20 cellular contexts compared by ENCODE assay signal in genomic region chr10:86127274-86127819, GRCh38.
DNase-seq lines count a peak whose midpoint lies in the region; ATAC-seq and TF ChIP-seq lines count a peak whose summit lies in the region.
"Had no signal": no experiment of that assay in that cellular context is flagged by ENCODE, and none has a peak within 500 bp of the region (broad histone marks: within the 10 kb centered on the region; RNA-seq: fewer than 3 reads in every experiment).

No MANE protein-coding gene starts in this region.

- H4K20me1 ChIP-seq in SK-N-SH (ENCODE audit: insufficient read depth) = no peaks in the 10 kb centered on the region
- H4K20me1 ChIP-seq in neural progenitor cell (ENCODE audit: low read depth) = no peaks in the 10 kb centered on the region
- H4K20me1 ChIP-seq: BLaER1 treated with 17β-estradiol and CSF1 and Interleukin-3, amounts not matched to agents 10 nM and 100 nM had no signal

- H3K27ac Mint-ChIP-seq in endothelial cell (ENCODE audit: unreplicated experiment) (peak overlapping the region; percentile 39), neural progenitor cell (peak overlapping the region; percentile 44)
- H3K27ac Mint-ChIP-seq: CD14-positive monocyte; CD4-positive, alpha-beta T cell; CD8-positive, alpha-beta memory T cell had no signal

- POLR2A ChIA-PET in SK-N-SH (lab: Yijun Ruan, JAX) = no interaction called here

- H3K4me3 Mint-ChIP-seq in endothelial cell (ENCODE audit: unreplicated experiment) (no peak overlapping the region), neural progenitor cell (no peak overlapping the region)
- H3K4me3 Mint-ChIP-seq: CD14-positive monocyte; CD4-positive, alpha-beta T cell; CD8-positive, alpha-beta memory T cell had no signal

- H3K36me3 Mint-ChIP-seq in endothelial cell (ENCODE audit: low read depth, unreplicated experiment) (no peaks in the 10 kb centered on the region), neural progenitor cell (no peaks in the 10 kb centered on the region)
- H3K36me3 Mint-ChIP-seq: CD14-positive monocyte; CD8-positive, alpha-beta memory T cell had no signal

- no peak overlapping the region for H3K4me3 ChIP-seq in SK-N-SH (ENCODE audit: low read depth in 2 of 2, low read length in 1 of 2)
- no peak overlapping the region for H3K4me3 ChIP-seq in neural progenitor cell
- no peak overlapping the region for H3K4me3 ChIP-seq in SJCRH30
- H3K4me3 ChIP-seq: BLaER1 treated with 17β-estradiol and CSF1 and Interleukin-3, amounts not matched to agents 10 nM and 100 nM; GM12878; GM23248 had no signal

- H3K9ac ChIP-seq in SK-N-SH (no peak overlapping the region), neural progenitor cell (no peak overlapping the region)
- H3K9ac ChIP-seq: BLaER1 treated with 17β-estradiol and CSF1 and Interleukin-3, amounts not matched to agents 10 nM and 100 nM; GM23248 had no signal

- no peaks in the 10 kb centered on the region for H3K9me2 ChIP-seq in SK-N-SH

- no peaks in the 10 kb centered on the region for H3K27me3 ChIP-seq in SK-N-SH (ENCODE audit: insufficient read depth)
- H3K27me3 ChIP-seq in neural progenitor cell = no peaks in the 10 kb centered on the region
- no peaks in the 10 kb centered on the region for H3K27me3 ChIP-seq in SJCRH30
- H3K27me3 ChIP-seq: BE2C; BLaER1 treated with 17β-estradiol and CSF1 and Interleukin-3, amounts not matched to agents 10 nM and 100 nM had no signal

- no peaks in the 10 kb centered on the region for H3K36me3 ChIP-seq in SK-N-SH (replicated peaks in 1 of 2; ENCODE audit: control insufficient read depth in 1 of 2, insufficient read depth in 2 of 2, low read length in 1 of 2)
- H3K36me3 ChIP-seq in neural progenitor cell = no peaks in the 10 kb centered on the region
- no peaks in the 10 kb centered on the region for H3K36me3 ChIP-seq in SJCRH30
- H3K36me3 ChIP-seq: BE2C; BLaER1 treated with 17β-estradiol and CSF1 and Interleukin-3, amounts not matched to agents 10 nM and 100 nM had no signal

- no peak for TF ChIP-seq RAD21 in SK-N-SH (IDR thresholded peaks at IDR 0.05; ENCODE audit: low read length)

- H3K4me1 ChIP-seq in SK-N-SH (ENCODE audit: control insufficient read depth in 1 of 2, insufficient read depth in 2 of 2, low read depth in 1 of 2, low read length in 1 of 2) = peaks cover 0 to 17% of the 10 kb centered on the region in 2 experiments; a peak in 2 of 4 replicates
- H3K4me1 ChIP-seq in neural progenitor cell = no peaks in the 10 kb centered on the region
- H3K4me1 ChIP-seq in SJCRH30 = no peaks in the 10 kb centered on the region
- H3K4me1 ChIP-seq: BLaER1 treated with 17β-estradiol and CSF1 and Interleukin-3, amounts not matched to agents 10 nM and 100 nM had no signal

- no peak overlapping the region for H3K4me2 ChIP-seq in SK-N-SH
- H3K4me2 ChIP-seq in neural progenitor cell = no peak overlapping the region
- H3K4me2 ChIP-seq: BLaER1 treated with 17β-estradiol and CSF1 and Interleukin-3, amounts not matched to agents 10 nM and 100 nM had no signal

- H3K79me2 ChIP-seq in SK-N-SH (ENCODE audit: insufficient read depth) = no peaks in the 10 kb centered on the region
- H3K79me2 ChIP-seq in neural progenitor cell (ENCODE audit: low read depth) = no peaks in the 10 kb centered on the region

- no peaks in the 10 kb centered on the region for H3K9me3 Mint-ChIP-seq in endothelial cell (ENCODE audit: unreplicated experiment)
- H3K9me3 Mint-ChIP-seq in neural progenitor cell = peaks cover 5% of the 10 kb centered on the region
- H3K9me3 Mint-ChIP-seq: CD4-positive, alpha-beta T cell had no signal

- H2AFZ ChIP-seq in SK-N-SH (ENCODE audit: low read depth) (no peak overlapping the region), neural progenitor cell (replicated peaks) (no peak overlapping the region)
- H2AFZ ChIP-seq: GM23248 had no signal

- no peak for ATAC-seq in SK-N-SH treated with all-trans-retinoic acid at 6 μM for 48 hours
- no peak for ATAC-seq in HG03045 (IDR thresholded peaks at IDR 0.05; ENCODE audit: unreplicated experiment)
- ATAC-seq: GM12878 had no signal

- TF ChIP-seq CTCF in SK-N-SH (IDR thresholded peaks at IDR 0.05) (no peak), endothelial cell (IDR thresholded peaks at IDR 0.05; ENCODE audit: unreplicated experiment) (no peak), neural progenitor cell (IDR thresholded peaks at IDR 0.05) (no peak)

- H3K27me3 Mint-ChIP-seq in endothelial cell (ENCODE audit: unreplicated experiment) = peaks cover 7% of the 10 kb centered on the region
- peaks cover 7% of the 10 kb centered on the region for H3K27me3 Mint-ChIP-seq in neural progenitor cell (ENCODE audit: insufficient read depth, low read depth)

- H3K9me3 ChIP-seq in SK-N-SH (no peaks in the 10 kb centered on the region), neural progenitor cell (ENCODE audit: low read depth) (no peaks in the 10 kb centered on the region), SJCRH30 (replicated peaks) (no peaks in the 10 kb centered on the region)
- H3K9me3 ChIP-seq: BE2C; BLaER1 treated with 17β-estradiol and CSF1 and Interleukin-3, amounts not matched to agents 10 nM and 100 nM had no signal

- H3F3A ChIP-seq in SK-N-SH (replicated peaks; ENCODE audit: insufficient read depth) (no peaks in the 10 kb centered on the region), neural progenitor cell (ENCODE audit: low read depth) (no peaks in the 10 kb centered on the region)

- H3K27ac ChIP-seq in SK-N-SH (ENCODE audit: low read depth in 2 of 2, low read length in 1 of 2) (no peak overlapping the region), neural progenitor cell (no peak overlapping the region), SJCRH30 (no peak overlapping the region)
- H3K27ac ChIP-seq: 22Rv1; BLaER1 treated with 17β-estradiol and CSF1 and Interleukin-3, amounts not matched to agents 10 nM and 100 nM; GM23248 had no signal

- 29% methylated on average over 7 of the region's 8 CpGs for WGBS in SK-N-SH (ENCODE audit: low lambda C conversion rate)

- no peak for TF ChIP-seq EP300 in SK-N-SH (IDR thresholded peaks at IDR 0.05; ENCODE audit: borderline replicate concordance in 1 of 2, low read depth in 1 of 2, low read length in 1 of 2)

- CTCF ChIA-PET in SK-N-SH (lab: Yijun Ruan, JAX) = interaction anchor here (1.7 to 1.9 kb wide), 2 partner anchors 14 to 27 kb away, joined by 4 to 6 read pairs; no protein-coding TSS in a partner anchor

- DNase-seq in SK-N-SH = peak; percentile 60
- DNase-seq in endothelial cell (ENCODE audit: low spot score) = no peak
- DNase-seq in neural progenitor cell (ENCODE audit: low spot score) = no peak
- no peak for DNase-seq in SJCRH30
- DNase-seq in NCI-H2196 (lab: John Stamatoyannopoulos, UW; ENCODE audit: unreplicated experiment) = no peak
- DNase-seq: BE2C; CD4-positive, alpha-beta T cell; CD8-positive, alpha-beta memory T cell; DMS 273 treated with DMSO at 0.1 percent for 48 hours; DMS79; EL; GDM1; GM23248; HCEC 1CT had no signal

- no peaks in the 10 kb centered on the region for H3K4me1 Mint-ChIP-seq in endothelial cell (ENCODE audit: unreplicated experiment)
- peaks cover 5% of the 10 kb centered on the region for H3K4me1 Mint-ChIP-seq in neural progenitor cell
- H3K4me1 Mint-ChIP-seq: CD14-positive monocyte; CD8-positive, alpha-beta memory T cell had no signal

TF ChIP-seq in SK-N-SH, 30 proteins besides CTCF, POLR2A, EP300 and RAD21 (continues in another document):
- TF ChIP-seq CHD2 (IDR thresholded peaks at IDR 0.05; ENCODE audit: low read length, partially characterized antibody) (no peak), NRF1 (IDR thresholded peaks at IDR 0.05; ENCODE audit: low read depth, low read length) (no peak), JUND (IDR thresholded peaks at IDR 0.05) (no peak), MXI1 (IDR thresholded peaks at IDR 0.05; ENCODE audit: low read depth, low read length) (no peak)
- TF ChIP-seq, protein P1, sequence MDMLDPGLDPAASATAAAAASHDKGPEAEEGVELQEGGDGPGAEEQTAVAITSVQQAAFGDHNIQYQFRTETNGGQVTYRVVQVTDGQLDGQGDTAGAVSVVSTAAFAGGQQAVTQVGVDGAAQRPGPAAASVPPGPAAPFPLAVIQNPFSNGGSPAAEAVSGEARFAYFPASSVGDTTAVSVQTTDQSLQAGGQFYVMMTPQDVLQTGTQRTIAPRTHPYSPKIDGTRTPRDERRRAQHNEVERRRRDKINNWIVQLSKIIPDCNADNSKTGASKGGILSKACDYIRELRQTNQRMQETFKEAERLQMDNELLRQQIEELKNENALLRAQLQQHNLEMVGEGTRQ (IDR thresholded peaks at IDR 0.05; ENCODE audit: borderline replicate concordance, low read depth, low read length) = no peak
- TF ChIP-seq, protein P2, sequence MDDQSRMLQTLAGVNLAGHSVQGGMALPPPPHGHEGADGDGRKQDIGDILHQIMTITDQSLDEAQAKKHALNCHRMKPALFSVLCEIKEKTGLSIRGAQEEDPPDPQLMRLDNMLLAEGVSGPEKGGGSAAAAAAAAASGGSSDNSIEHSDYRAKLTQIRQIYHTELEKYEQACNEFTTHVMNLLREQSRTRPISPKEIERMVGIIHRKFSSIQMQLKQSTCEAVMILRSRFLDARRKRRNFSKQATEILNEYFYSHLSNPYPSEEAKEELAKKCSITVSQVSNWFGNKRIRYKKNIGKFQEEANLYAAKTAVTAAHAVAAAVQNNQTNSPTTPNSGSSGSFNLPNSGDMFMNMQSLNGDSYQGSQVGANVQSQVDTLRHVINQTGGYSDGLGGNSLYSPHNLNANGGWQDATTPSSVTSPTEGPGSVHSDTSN (IDR thresholded peaks at IDR 0.05) = no peak

TF ChIP-seq in SK-N-SH treated with all-trans-retinoic acid at 6 μM for 48 hours, 23 proteins besides CTCF, POLR2A, EP300 and RAD21 (continues in another document):
- TF ChIP-seq TCF4 (CRISPR knock-in tag; IDR thresholded peaks at IDR 0.05; ENCODE audit: borderline replicate concordance) (no peak), ESRRG (CRISPR knock-in tag; IDR thresholded peaks at IDR 0.05) (no peak), OSR1 (CRISPR knock-in tag; IDR thresholded peaks at IDR 0.05) (no peak), PPARA (CRISPR knock-in tag; IDR thresholded peaks at IDR 0.05; ENCODE audit: borderline replicate concordance) (no peak), RARB (CRISPR knock-in tag; IDR thresholded peaks at IDR 0.05) (no peak)
- TF ChIP-seq, protein P3, sequence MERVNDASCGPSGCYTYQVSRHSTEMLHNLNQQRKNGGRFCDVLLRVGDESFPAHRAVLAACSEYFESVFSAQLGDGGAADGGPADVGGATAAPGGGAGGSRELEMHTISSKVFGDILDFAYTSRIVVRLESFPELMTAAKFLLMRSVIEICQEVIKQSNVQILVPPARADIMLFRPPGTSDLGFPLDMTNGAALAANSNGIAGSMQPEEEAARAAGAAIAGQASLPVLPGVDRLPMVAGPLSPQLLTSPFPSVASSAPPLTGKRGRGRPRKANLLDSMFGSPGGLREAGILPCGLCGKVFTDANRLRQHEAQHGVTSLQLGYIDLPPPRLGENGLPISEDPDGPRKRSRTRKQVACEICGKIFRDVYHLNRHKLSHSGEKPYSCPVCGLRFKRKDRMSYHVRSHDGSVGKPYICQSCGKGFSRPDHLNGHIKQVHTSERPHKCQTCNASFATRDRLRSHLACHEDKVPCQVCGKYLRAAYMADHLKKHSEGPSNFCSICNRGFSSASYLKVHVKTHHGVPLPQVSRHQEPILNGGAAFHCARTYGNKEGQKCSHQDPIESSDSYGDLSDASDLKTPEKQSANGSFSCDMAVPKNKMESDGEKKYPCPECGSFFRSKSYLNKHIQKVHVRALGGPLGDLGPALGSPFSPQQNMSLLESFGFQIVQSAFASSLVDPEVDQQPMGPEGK (CRISPR knock-in tag; IDR thresholded peaks at IDR 0.05; ENCODE audit: borderline replicate concordance) = no peak
